Comparison of ENCODE assay signal across 14 cellular contexts in genomic region chr10:34249634-34250033, GRCh38.
DNase-seq lines count a peak whose midpoint lies in the region; ATAC-seq and TF ChIP-seq lines count a peak whose summit lies in the region.
"Had no signal": no experiment of that assay in that cellular context is flagged by ENCODE, and none has a peak within 500 bp of the region (broad histone marks: within the 10 kb centered on the region; RNA-seq: fewer than 3 reads in every experiment).

No MANE protein-coding gene starts in this region.

- no peaks in the 10 kb centered on the region for H3K27me3 Mint-ChIP-seq in activated T-helper 2 cell treated with anti-CD3 and anti-CD28 coated beads, Interferon-gamma antibody, Interleukin-2, Interleukin-4, amounts not matched to agents 10 μg/mL and 5 μg/mL and 100 μg/mL, durations not matched to agents 14 hours and 24 hours and 36 hours (ENCODE audit: low read depth)
- H3K27me3 Mint-ChIP-seq: activated T-helper 17 cell treated with anti-CD3 and anti-CD28 coated beads, Interleukin-2, amount 50 U/mL, for 72 hours had no signal

- H3K36me3 Mint-ChIP-seq in activated T-helper 2 cell treated with anti-CD3 and anti-CD28 coated beads, Interferon-gamma antibody, Interleukin-2, Interleukin-4, amounts not matched to agents 10 μg/mL and 5 μg/mL and 100 μg/mL, durations not matched to agents 14 hours and 24 hours and 36 hours (ENCODE audit: low read depth), result no peaks in the 10 kb centered on the region
- H3K36me3 Mint-ChIP-seq: mesothelial cell of epicardium had no signal

- no peaks in the 10 kb centered on the region for H3K4me1 ChIP-seq in psoas muscle

- no peak overlapping the region for H3K4me3 ChIP-seq in HFF-Myc (replicated peaks; ENCODE audit: low read depth, low read length)
- H3K4me3 ChIP-seq in kidney epithelial cell (ENCODE audit: low read depth, low read length), result no peak overlapping the region
- H3K4me3 ChIP-seq in psoas muscle, result no peak overlapping the region
- H3K4me3 ChIP-seq: cardiac muscle cell had no signal

- WGBS in psoas muscle, 3 donors, result 88 to 92% (median 89%) methylated on average over 4 of the region's 4 CpGs

- no peak overlapping the region for H3K27ac Mint-ChIP-seq in activated T-helper 2 cell treated with anti-CD3 and anti-CD28 coated beads, Interferon-gamma antibody, Interleukin-2, Interleukin-4, amounts not matched to agents 10 μg/mL and 5 μg/mL and 100 μg/mL, durations not matched to agents 14 hours and 24 hours and 36 hours
- H3K27ac Mint-ChIP-seq: activated T-helper 17 cell treated with anti-CD3 and anti-CD28 coated beads, Interleukin-2, amount 50 U/mL, for 72 hours; mesothelial cell of epicardium had no signal

- no peaks in the 10 kb centered on the region for H3K4me1 Mint-ChIP-seq in activated T-helper 2 cell treated with anti-CD3 and anti-CD28 coated beads, Interferon-gamma antibody, Interleukin-2, Interleukin-4, amounts not matched to agents 10 μg/mL and 5 μg/mL and 100 μg/mL, durations not matched to agents 14 hours and 24 hours and 36 hours (ENCODE audit: low read depth)
- H3K4me1 Mint-ChIP-seq: activated T-helper 17 cell treated with anti-CD3 and anti-CD28 coated beads, Interleukin-2, amount 50 U/mL, for 72 hours had no signal

- TF ChIP-seq CTCF in HFF-Myc (IDR thresholded peaks at IDR 0.05; ENCODE audit: low read depth, low read length, missing control alignments) (peak; percentile 23), kidney epithelial cell (IDR thresholded peaks at IDR 0.05; ENCODE audit: insufficient read depth, low read length, poor library complexity, severe bottlenecking) (peak; percentile 30), psoas muscle (IDR thresholded peaks at IDR 0.05) (no peak)

- H3K27me3 ChIP-seq in kidney epithelial cell (ENCODE audit: control insufficient read depth, insufficient read depth, low read length) (no peaks in the 10 kb centered on the region), psoas muscle (ENCODE audit: insufficient read depth in 3 of 3, low read length in 2 of 3) (no peaks in the 10 kb centered on the region)
- H3K27me3 ChIP-seq: cardiac muscle cell had no signal

- H3K4me3 Mint-ChIP-seq in activated T-helper 2 cell treated with anti-CD3 and anti-CD28 coated beads, Interferon-gamma antibody, Interleukin-2, Interleukin-4, amounts not matched to agents 10 μg/mL and 5 μg/mL and 100 μg/mL, durations not matched to agents 14 hours and 24 hours and 36 hours (ENCODE audit: low read depth), result no peak overlapping the region
- H3K4me3 Mint-ChIP-seq: activated T-helper 17 cell treated with anti-CD3 and anti-CD28 coated beads, Interleukin-2, amount 50 U/mL, for 72 hours; mesothelial cell of epicardium had no signal

- no peak overlapping the region for H3K27ac ChIP-seq in psoas muscle
- H3K27ac ChIP-seq: cardiac muscle cell had no signal

- H3K9me3 ChIP-seq in psoas muscle, result no peaks in the 10 kb centered on the region

- H3K9me3 Mint-ChIP-seq in activated T-helper 2 cell treated with anti-CD3 and anti-CD28 coated beads, Interferon-gamma antibody, Interleukin-2, Interleukin-4, amounts not matched to agents 10 μg/mL and 5 μg/mL and 100 μg/mL, durations not matched to agents 14 hours and 24 hours and 36 hours, result no peaks in the 10 kb centered on the region
- H3K9me3 Mint-ChIP-seq: activated T-helper 17 cell treated with anti-CD3 and anti-CD28 coated beads, Interleukin-2, amount 50 U/mL, for 72 hours; mesothelial cell of epicardium had no signal

- ATAC-seq in GM21367 (IDR thresholded peaks at IDR 0.05; ENCODE audit: unreplicated experiment) (no peak), psoas muscle (no peak)
- ATAC-seq: activated T-helper 17 cell treated with anti-CD3 and anti-CD28 coated beads, Interleukin-2, amount 50 U/mL, for 72 hours had no signal

- no peaks in the 10 kb centered on the region for H3K36me3 ChIP-seq in kidney epithelial cell (ENCODE audit: control insufficient read depth, insufficient read depth, low read length)
- no peaks in the 10 kb centered on the region for H3K36me3 ChIP-seq in psoas muscle (ENCODE audit: insufficient read depth in 1 of 2, low read depth in 1 of 2)
- H3K36me3 ChIP-seq: cardiac muscle cell had no signal

- intact Hi-C loops in psoas muscle (cut with DNase I), result no loop called here
- intact Hi-C loops in activated T-helper 2 cell treated with anti-CD3 and anti-CD28 coated beads, Interferon-gamma antibody, Interleukin-2, Interleukin-4, amounts not matched to agents 10 μg/mL and 5 μg/mL and 100 μg/mL, durations not matched to agents 14 hours and 24 hours and 36 hours (cut with micrococcal nuclease), result no loop called here

- peak; percentile 8 to 26 for DNase-seq in NCI-H2081 (lab: John Stamatoyannopoulos, UW)
- no peak for DNase-seq in NCI-H2081 treated with DMSO at 0.1 percent for 48 hours (lab: John Stamatoyannopoulos, UW)
- no peak for DNase-seq in HFF-Myc (ENCODE audit: extremely low read depth, low read depth)
- peak; percentile 17 for DNase-seq in SW480 (ENCODE audit: low spot score)
- DNase-seq in kidney epithelial cell (ENCODE audit: low read depth), result no peak
- no peak for DNase-seq in psoas muscle
- no peak for DNase-seq in activated T-helper 2 cell treated with anti-CD3 and anti-CD28 coated beads, Interferon-gamma antibody, Interleukin-2, Interleukin-4, amounts not matched to agents 10 μg/mL and 5 μg/mL and 100 μg/mL, durations not matched to agents 14 hours and 24 hours and 36 hours (ENCODE audit: low spot score)
- DNase-seq: activated CD4-positive, alpha-beta T cell treated with anti-CD3 and anti-CD28 coated beads for 48 hours; EL; NCI-H774 had no signal

Comparison
In these comparisons a context has a peak if more than half of its experiments do, and no peak if none do; other contexts are left out.
1. DNase-seq: peak in NCI-H2081 (2 of 2) and SW480 (single experiment); none in NCI-H2081 treated with DMSO at 0.1 percent for 48 hours (single experiment), HFF-Myc (single experiment), kidney epithelial cell (single experiment), psoas muscle (0 of 2) and activated T-helper 2 cell treated with anti-CD3 and anti-CD28 coated beads, Interferon-gamma antibody, Interleukin-2, Interleukin-4, amounts not matched to agents 10 μg/mL and 5 μg/mL and 100 μg/mL, durations not matched to agents 14 hours and 24 hours and 36 hours (single experiment).